Comparison of ENCODE assay signal across 23 cellular contexts in genomic region chr15:99556010-99556409, GRCh38. TPM values are rescaled to one million over a fixed set of nuclear protein-coding genes. Genes with fewer than 3 reads are reported as not detected.
DNase-seq lines count a peak whose midpoint lies in the region; ATAC-seq, FAIRE-seq and TF ChIP-seq lines count a peak whose summit lies in the region.
"Had no signal": no experiment of that assay in that cellular context is flagged by ENCODE, and none has a peak within 500 bp of the region (broad histone marks: within the 10 kb centered on the region; RNA-seq: fewer than 3 reads in every experiment).

No MANE protein-coding gene starts in this region.

- TF ChIP-seq EP300 in GM12878 (IDR thresholded peaks at IDR 0.05; ENCODE audit: borderline replicate concordance in 1 of 2, control insufficient read depth in 1 of 2, low read depth in 2 of 2, low read length in 2 of 2) = no peak

- no peaks in the 10 kb centered on the region for H3K36me3 ChIP-seq in GM12878 (ENCODE audit: control insufficient read depth in 2 of 2, insufficient read depth in 2 of 2, low read length in 1 of 2)

- 79% methylated on average over 5 of the region's 5 CpGs for WGBS in GM12878 (ENCODE audit: insufficient coverage, insufficient replicate concordance, low lambda C conversion rate, missing lambda C conversion rate)

- H3K4me3 ChIP-seq in GM12878 = no peak overlapping the region
- H3K4me3 ChIP-seq: GM23338, skin epidermis had no signal

- H3K4me1 Mint-ChIP-seq in stimulated activated effector memory CD8-positive, alpha-beta T cell treated with anti-CD3 and anti-CD28 coated beads, Interleukin-12 subunit alpha, Interleukin-12 subunit beta, amount 100 ng/mL, for 72 hours = no peaks in the 10 kb centered on the region
- H3K4me1 Mint-ChIP-seq: activated CD4-positive, alpha-beta T cell treated with anti-CD3 and anti-CD28 coated beads, Interleukin-2, amount 10 ng/mL, durations not matched to agents 7 days and 5 days; GM23338 had no signal

- no peaks in the 10 kb centered on the region for H3K9me3 Mint-ChIP-seq in stimulated activated effector memory CD8-positive, alpha-beta T cell treated with anti-CD3 and anti-CD28 coated beads, Interleukin-12 subunit alpha, Interleukin-12 subunit beta, amount 100 ng/mL, for 72 hours
- H3K9me3 Mint-ChIP-seq: activated CD4-positive, alpha-beta T cell treated with anti-CD3 and anti-CD28 coated beads, Interleukin-2, amount 10 ng/mL, durations not matched to agents 7 days and 5 days; activated T-cell treated with anti-CD3 and anti-CD28 coated beads, Interleukin-2, amount 50 U/mL, for 4 hours; GM23338; natural killer cell treated with Interleukin-12 subunit alpha and Interleukin-12 subunit beta and Interleukin-15 and Interleukin-18, amount 100 ng/mL, for 72 hours; T-helper 2 cell treated with Interferon-gamma antibody and Interleukin-4, amounts not matched to agents 5 μg/mL and 100 μg/mL, for 36 hours had no signal

- H4K20me1 ChIP-seq in GM12878 (ENCODE audit: control insufficient read depth, insufficient read depth) = no peaks in the 10 kb centered on the region

- no peak for TF ChIP-seq POLR2A in GM12878 (IDR thresholded peaks at IDR 0.05; ENCODE audit: low read depth, low read length)

- in situ Hi-C loops in GM12878 (cut with MboI) = no loop called here

- H3K9me3 ChIP-seq in GM12878 (replicated peaks; ENCODE audit: control insufficient read depth, insufficient read depth, low read length) = no peaks in the 10 kb centered on the region

- no peaks in the 10 kb centered on the region for H3K36me3 Mint-ChIP-seq in stimulated activated effector memory CD8-positive, alpha-beta T cell treated with anti-CD3 and anti-CD28 coated beads, Interleukin-12 subunit alpha, Interleukin-12 subunit beta, amount 100 ng/mL, for 72 hours
- H3K36me3 Mint-ChIP-seq: natural killer cell treated with Interleukin-12 subunit alpha and Interleukin-12 subunit beta and Interleukin-15 and Interleukin-18, amount 100 ng/mL, for 72 hours had no signal

- CTCF ChIA-PET in GM12878 (lab: Yijun Ruan, JAX) = no interaction called here

- no peak overlapping the region for H3K4me3 Mint-ChIP-seq in stimulated activated effector memory CD8-positive, alpha-beta T cell treated with anti-CD3 and anti-CD28 coated beads, Interleukin-12 subunit alpha, Interleukin-12 subunit beta, amount 100 ng/mL, for 72 hours
- H3K4me3 Mint-ChIP-seq: activated CD4-positive, alpha-beta T cell treated with anti-CD3 and anti-CD28 coated beads, Interleukin-2, amount 10 ng/mL, durations not matched to agents 7 days and 5 days; activated T-cell treated with anti-CD3 and anti-CD28 coated beads, Interleukin-2, amount 50 U/mL, for 4 hours; GM23338; natural killer cell treated with Interleukin-12 subunit alpha and Interleukin-12 subunit beta and Interleukin-15 and Interleukin-18, amount 100 ng/mL, for 72 hours; T-helper 2 cell treated with Interferon-gamma antibody and Interleukin-4, amounts not matched to agents 5 μg/mL and 100 μg/mL, for 36 hours had no signal

- H3K27ac Mint-ChIP-seq in stimulated activated effector memory CD8-positive, alpha-beta T cell treated with anti-CD3 and anti-CD28 coated beads, Interleukin-12 subunit alpha, Interleukin-12 subunit beta, amount 100 ng/mL, for 72 hours = no peak overlapping the region
- H3K27ac Mint-ChIP-seq: activated CD4-positive, alpha-beta T cell treated with anti-CD3 and anti-CD28 coated beads, Interleukin-2, amount 10 ng/mL, durations not matched to agents 7 days and 5 days; GM23338; natural killer cell treated with Interleukin-12 subunit alpha and Interleukin-12 subunit beta and Interleukin-15 and Interleukin-18, amount 100 ng/mL, for 72 hours; T-helper 2 cell treated with Interferon-gamma antibody and Interleukin-4, amounts not matched to agents 5 μg/mL and 100 μg/mL, for 36 hours had no signal

- no TSS peak for BruUV-seq in GM12878 (replicated peaks; lab: Mats Ljungman, UMichigan)

- POLR2A ChIA-PET in GM12878 (lab: Charles Lee) = no interaction called here

- DNase-seq in EH (ENCODE audit: low read depth) = peak; percentile 3
- DNase-seq in NCI-H524 (lab: John Stamatoyannopoulos, UW) = peak; percentile 45 to 84
- DNase-seq in GM12878 (ENCODE audit: low read depth, low spot score) = no peak
- no peak for DNase-seq in stimulated activated effector memory CD8-positive, alpha-beta T cell treated with anti-CD3 and anti-CD28 coated beads, Interleukin-12 subunit alpha, Interleukin-12 subunit beta, amount 100 ng/mL, for 72 hours (ENCODE audit: low spot score in 2 of 2)
- no peak for DNase-seq in activated naive CD4-positive, alpha-beta T cell (lab: John Stamatoyannopoulos, UW)
- no peak for DNase-seq in AG08396 (ENCODE audit: low spot score)
- DNase-seq: activated CD4-positive, alpha-beta T cell treated with anti-CD3 and anti-CD28 coated beads, Interleukin-2, amount 10 ng/mL, durations not matched to agents 7 days and 5 days; activated naive CD4-positive, alpha-beta T cell treated with Interleukin-2 at 50 U/mL for 16 hours; activated T-cell treated with anti-CD3 and anti-CD28 coated beads, Interleukin-2, amount 50 U/mL, for 4 hours; Calu3; left ventricle myocardium superior; NCI-H1092; NCI-H1930; NCI-H748 treated with DMSO at 0.1 percent for 48 hours; trophoblast cell had no signal

- H3K79me2 ChIP-seq in GM12878 (ENCODE audit: control insufficient read depth, insufficient read depth, low read length) = no peaks in the 10 kb centered on the region

- TF ChIP-seq RAD21 in GM12878 (IDR thresholded peaks at IDR 0.05; ENCODE audit: insufficient read depth, low read depth, low read length) = no peak

- SMC1A ChIA-PET in GM12878 (lab: Charles Lee; ENCODE audit: uncharacterized antibody, unreplicated experiment) = interaction anchor here (1.3 to 1.5 kb wide), 3 partner anchors 12 to 49 kb away, joined by 3 to 4 read pairs (median 3); no protein-coding TSS in a partner anchor

- RAD21 ChIA-PET in GM12878 (lab: Charles Lee; ENCODE audit: unreplicated experiment) = no interaction called here

- no peak for TF ChIP-seq CTCF in GM12878 (IDR thresholded peaks at IDR 0.05 in 2 of 3, conservative IDR thresholded peaks at IDR 0.05 in 1 of 3; ENCODE audit: control insufficient read depth in 2 of 3, extremely low read depth in 1 of 3, insufficient read depth in 1 of 3, low read depth in 3 of 3, low read length in 3 of 3)

- FAIRE-seq in GM12878 (lab: Jason Lieb, UNC) = no peak
- FAIRE-seq: keratinocyte had no signal

- no peaks in the 10 kb centered on the region for H3K4me1 ChIP-seq in GM12878 (ENCODE audit: control insufficient read depth, insufficient read depth, low read length)

- H2AFZ ChIP-seq in GM12878 (ENCODE audit: control insufficient read depth, low read depth, low read length) = peak overlapping the region; percentile 21; the same call in 1 of the 2 replicates
- H2AFZ ChIP-seq: GM23338 had no signal

- H3K27me3 ChIP-seq in GM12878 (replicated peaks in 1 of 2; ENCODE audit: control insufficient read depth in 2 of 2, insufficient read depth in 2 of 2, low read length in 1 of 2) = peaks cover 0 to 2% of the 10 kb centered on the region in 2 experiments; a peak in 1 of 4 replicates

- no peak for ATAC-seq in GM12878
- ATAC-seq in stimulated activated effector memory CD8-positive, alpha-beta T cell treated with anti-CD3 and anti-CD28 coated beads, Interleukin-12 subunit alpha, Interleukin-12 subunit beta, amount 100 ng/mL, for 72 hours = peak; percentile 40
- no peak for ATAC-seq in GM19397 (IDR thresholded peaks at IDR 0.05; ENCODE audit: unreplicated experiment)
- ATAC-seq: activated T-cell treated with anti-CD3 and anti-CD28 coated beads, Interleukin-2, amount 50 U/mL, for 4 hours; GM23338; left ventricle myocardium superior; natural killer cell treated with Interleukin-12 subunit alpha and Interleukin-12 subunit beta and Interleukin-15 and Interleukin-18, amount 100 ng/mL, for 72 hours had no signal

- no peak overlapping the region for H3K27ac ChIP-seq in GM12878 (ENCODE audit: control insufficient read depth, insufficient read depth)
- H3K27ac ChIP-seq: C4-2B, epithelial cell of prostate had no signal

- H3K9ac ChIP-seq in GM12878 (ENCODE audit: control insufficient read depth, insufficient read depth, low read length) = no peak overlapping the region

- intact Hi-C loops in GM12878 (cut with micrococcal nuclease; ENCODE audit: unreplicated experiment) = no loop called here

- H3K4me2 ChIP-seq in GM12878 (ENCODE audit: control insufficient read depth, insufficient read depth) = no peak overlapping the region
- H3K4me2 ChIP-seq: GM23338 had no signal

TF ChIP-seq in GM12878, 131 proteins besides CTCF, POLR2A, EP300 and RAD21 (continues in another document):
- no peak for TF ChIP-seq ZNF622 (IDR thresholded peaks at IDR 0.05)
- no peak for TF ChIP-seq KAT2A (conservative IDR thresholded peaks at IDR 0.05; ENCODE audit: control insufficient read depth, low read depth, low read length)
- no peak for TF ChIP-seq RAD51 (IDR thresholded peaks at IDR 0.05)

RNA-seq across cellular contexts. Expression of gene MEF2A, which starts 9.8 kb away (rescaled TPM):
- 105 and 111 TPM in 2 replicates for total RNA-seq in GM12878 (2013; cell fraction: nucleolus; rRNA removed)
- total RNA-seq in GM12878 (2014; rRNA removed) (35.1 and 39.5 TPM in 2 replicates), GM12878 (2014; rRNA removed; fragmentation: Illumina TruSeq; extraction: Trizol) (36.6 and 38.5 TPM in 2 replicates), GM12878 (2021) (41.0 and 46.7 TPM in 2 replicates)
- polyA plus RNA-seq in GM12878 (2011; ENCODE audit: low read depth) = 12.7 TPM
- polyA plus RNA-seq in GM12878 (2011; rRNA removed) (43.2 and 50.5 TPM in 2 replicates), GM12878 (2014; fragmentation: Illumina TruSeq; extraction: Trizol) (38.9 and 49.5 TPM in 2 replicates), GM12878 (2014; fragmentation: Nextera tagmentation; extraction: Ambion mirVana) (1 to 10 TPM; 7.2 to 7.9 TPM), GM12878 (2014; rRNA removed) (37.1 and 45.7 TPM in 2 replicates), GM12878 (2016; fragmentation: Nextera tagmentation; extraction: Ambion mirVana) (10 to 100 TPM; 30.2 to 33.3 TPM)
- 23.1 and 23.5 TPM in 2 replicates for polyA plus RNA-seq in GM12878 (2011; cell fraction: cytosol; rRNA removed)
- 65.2 and 65.9 TPM in 2 replicates for polyA plus RNA-seq in GM12878 (2011; cell fraction: nucleus; rRNA removed)
- polyA plus RNA-seq in GM12878 (2012) = 21.1 and 27.5 TPM in 2 replicates
- 48.6 and 49.4 TPM in 2 replicates for polyA minus RNA-seq in GM12878 (2011; rRNA and poly(A)+ RNA removed)
- 14.4 and 17.7 TPM in 2 replicates for polyA minus RNA-seq in GM12878 (2011; cell fraction: cytosol; rRNA and poly(A)+ RNA removed)
- polyA minus RNA-seq in GM12878 (2011; cell fraction: nucleus; rRNA and poly(A)+ RNA removed) = 45.7 and 69.9 TPM in 2 replicates

Comparison
In these comparisons a context has a peak if more than half of its experiments do, and no peak if none do; other contexts are left out.
1. DNase-seq: peak in EH (single experiment) and NCI-H524 (2 of 2); none in GM12878 (single experiment), stimulated activated effector memory CD8-positive, alpha-beta T cell treated with anti-CD3 and anti-CD28 coated beads, Interleukin-12 subunit alpha, Interleukin-12 subunit beta, amount 100 ng/mL, for 72 hours (0 of 2), activated naive CD4-positive, alpha-beta T cell (0 of 4) and AG08396 (single experiment).